8 cellular contexts compared by ENCODE assay signal in the genomic region with DNA sequence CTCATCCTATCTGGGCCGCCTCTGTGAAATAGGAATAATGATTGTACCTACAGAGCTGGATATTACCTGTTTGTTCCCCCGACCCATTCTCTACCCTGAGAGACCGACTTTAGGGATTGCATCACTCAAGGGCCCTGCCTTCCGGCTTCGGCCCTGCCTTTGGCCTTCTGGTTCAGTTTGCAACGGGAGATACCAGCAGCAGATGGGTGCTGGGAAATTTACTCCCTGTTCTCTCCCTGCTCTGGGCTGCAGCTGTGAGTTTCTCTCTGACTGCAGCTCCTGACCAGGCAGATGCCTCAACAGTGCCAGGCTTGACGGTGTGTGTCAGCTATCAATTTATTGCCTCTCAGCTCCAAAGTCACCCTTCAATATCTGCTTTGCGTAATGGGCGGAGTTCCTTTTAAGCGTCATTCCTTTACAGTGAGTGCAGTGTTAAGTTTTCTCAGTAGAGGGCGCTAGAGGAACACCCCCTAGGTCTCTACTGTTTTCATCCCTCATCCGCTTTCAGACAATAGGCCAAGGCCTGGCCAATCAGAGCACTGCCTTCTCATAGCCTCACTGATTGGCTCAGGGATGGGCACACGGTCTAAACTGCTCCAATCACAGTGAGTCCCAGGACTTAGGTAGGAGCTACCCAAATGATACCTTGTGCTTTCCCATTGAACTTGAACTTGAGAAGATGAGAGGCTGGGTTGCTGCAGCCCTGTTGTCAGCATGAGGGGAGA. TPM values are rescaled to one million over a fixed set of nuclear protein-coding genes. Genes with fewer than 3 reads are reported as not detected.
DNase-seq lines count a peak whose midpoint lies in the region; ATAC-seq lines count a peak whose summit lies in the region.

No MANE protein-coding gene starts in this region.

- no peaks in the 10 kb centered on the region for H3K4me1 Mint-ChIP-seq in activated CD4-positive, alpha-beta memory T cell treated with anti-CD3 and anti-CD28 coated beads for 36 hours (ENCODE audit: low read depth)

- no peaks in the 10 kb centered on the region for H3K36me3 Mint-ChIP-seq in activated CD4-positive, alpha-beta memory T cell treated with anti-CD3 and anti-CD28 coated beads for 36 hours

- H3K27ac Mint-ChIP-seq in activated CD4-positive, alpha-beta memory T cell treated with anti-CD3 and anti-CD28 coated beads for 36 hours: no peak overlapping the region

- CTCF ChIA-PET in activated CD4-positive, alpha-beta memory T cell treated with anti-CD3 and anti-CD28 coated beads for 36 hours (lab: Charles Lee): interaction anchor here (0.6 to 13.5 kb wide), 26 partner anchors 9 to 602 kb away, joined by 3 to 397 read pairs (median 4); a partner anchor contains a TSS

- intact Hi-C loops in activated CD4-positive, alpha-beta memory T cell treated with anti-CD3 and anti-CD28 coated beads for 36 hours (cut with micrococcal nuclease): loop anchor here (1.0 kb wide), 1 partner anchor 313 kb away; no protein-coding TSS in a partner anchor

- DNase-seq in activated CD4-positive, alpha-beta T cell treated with anti-CD3 and anti-CD28 coated beads for 48 hours: peak; percentile 76
- DNase-seq in activated CD4-positive, alpha-beta T cell treated with anti-CD3 and anti-CD28 coated beads, Interleukin-2, amount 50 U/mL, for 1 hour: no peak
- DNase-seq in NCI-H345 treated with DMSO at 0.1 percent for 48 hours (lab: John Stamatoyannopoulos, UW; ENCODE audit: unreplicated experiment): peak; percentile 2
- peak; percentile 68 for DNase-seq in activated CD4-positive, alpha-beta memory T cell treated with anti-CD3 and anti-CD28 coated beads for 36 hours
- DNase-seq in germinal center (ENCODE audit: low spot score): peak; percentile 68
- DNase-seq in pulmonary artery endothelial cell (ENCODE audit: low read depth, low spot score): peak; percentile 22

- ATAC-seq in HG03097 (IDR thresholded peaks at IDR 0.05; ENCODE audit: low FRiP score, unreplicated experiment): peak; percentile 56
- ATAC-seq in HG03025 (IDR thresholded peaks at IDR 0.05; ENCODE audit: low FRiP score, unreplicated experiment): no peak

- H3K4me3 Mint-ChIP-seq in activated CD4-positive, alpha-beta memory T cell treated with anti-CD3 and anti-CD28 coated beads for 36 hours: no peak overlapping the region

- H3K27me3 Mint-ChIP-seq in activated CD4-positive, alpha-beta memory T cell treated with anti-CD3 and anti-CD28 coated beads for 36 hours: no peaks in the 10 kb centered on the region

- H3K9me3 Mint-ChIP-seq in activated CD4-positive, alpha-beta memory T cell treated with anti-CD3 and anti-CD28 coated beads for 36 hours: no peaks in the 10 kb centered on the region

- POLR2A ChIA-PET in activated CD4-positive, alpha-beta memory T cell treated with anti-CD3 and anti-CD28 coated beads for 36 hours (lab: Charles Lee): no interaction called here

RNA-seq across cellular contexts. Expression of a gene that starts 30.0 kb away (rescaled TPM):
- 1 to 10 TPM; 1.6 to 2.1 TPM for total RNA-seq in activated CD4-positive, alpha-beta memory T cell treated with anti-CD3 and anti-CD28 coated beads for 36 hours
- 0.40 and 1.3 TPM in 2 replicates for total RNA-seq in pulmonary artery endothelial cell

RNA-seq across cellular contexts. Expression of a gene that starts 34.3 kb away (rescaled TPM):
- total RNA-seq in activated CD4-positive, alpha-beta memory T cell treated with anti-CD3 and anti-CD28 coated beads for 36 hours: 1 to 10 TPM; 3.6 to 3.8 TPM
- total RNA-seq in pulmonary artery endothelial cell: 8.7 and 9.5 TPM in 2 replicates

RNA-seq across cellular contexts. Expression of a gene that starts 34.6 kb away (rescaled TPM):
- 10 to 100 TPM; 64.9 to 69.1 TPM for total RNA-seq in activated CD4-positive, alpha-beta memory T cell treated with anti-CD3 and anti-CD28 coated beads for 36 hours
- 64.8 and 66.5 TPM in 2 replicates for total RNA-seq in pulmonary artery endothelial cell
